Comparison of ENCODE assay signal across 19 cellular contexts in genomic region chr21:45528981-45529784, GRCh38. TPM values are rescaled to one million over a fixed set of nuclear protein-coding genes. Genes with fewer than 3 reads are reported as not detected.
DNase-seq lines count a peak whose midpoint lies in the region; ATAC-seq, FAIRE-seq and TF ChIP-seq lines count a peak whose summit lies in the region.
"Had no signal": no experiment of that assay in that cellular context is flagged by ENCODE, and none has a peak within 500 bp of the region (broad histone marks: within the 10 kb centered on the region; RNA-seq: fewer than 3 reads in every experiment).

No MANE protein-coding gene starts in this region.

- 0 out of 2 replicates have a peak, but pooled peaks have one; percentile 20 for TF ChIP-seq RAD21 in HepG2 (CRISPR knock-in tag; IDR thresholded peaks at IDR 0.05)

- H3K4me1 Mint-ChIP-seq in HFFc6 (ENCODE audit: low read depth) = no peaks in the 10 kb centered on the region
- no peaks in the 10 kb centered on the region for H3K4me1 Mint-ChIP-seq in chondrocyte (ENCODE audit: low read depth)

- H3K36me3 ChIP-seq in HepG2 (replicated peaks in 1 of 2; ENCODE audit: control insufficient read depth in 1 of 2, insufficient read depth in 2 of 2, low read length in 2 of 2) (peaks cover 10 to 19% of the 10 kb centered on the region in 2 experiments), spleen (peaks cover 0 to 83% (median 32%) of the 10 kb centered on the region in 6 donors)

- in situ Hi-C loops in HepG2 (cut with HindIII; ENCODE audit: extremely low pct_ligation_motif_present, low pct_unique_long_range_greater_than_20kb) = no loop called here

- 0 out of 2 replicates have a peak, but pooled peaks have one; percentile 17 for TF ChIP-seq CTCF in HFFc6 (IDR thresholded peaks at IDR 0.05)
- TF ChIP-seq CTCF in chondrocyte (IDR thresholded peaks at IDR 0.05) = no peak
- peak; percentile 58 for TF ChIP-seq CTCF in HepG2 (CRISPR knock-in tag; IDR thresholded peaks at IDR 0.05)
- TF ChIP-seq CTCF in spleen (IDR thresholded peaks at IDR 0.05 in 8 of 11, conservative IDR thresholded peaks at IDR 0.05 in 3 of 11) = no peak

- H3K9me3 Mint-ChIP-seq in HFFc6 (no peaks in the 10 kb centered on the region), chondrocyte (ENCODE audit: low read depth) (no peaks in the 10 kb centered on the region)
- H3K9me3 Mint-ChIP-seq: activated naive CD4-positive, alpha-beta T cell treated with anti-CD3 and anti-CD28 coated beads for 36 hours; natural killer cell; stimulated activated naive CD8-positive, alpha-beta T cell treated with anti-CD3 and anti-CD28 coated beads, Interleukin-15, Interleukin-2, amounts not matched to agents 100 ng/mL and 50 ng/mL, for 24 hours had no signal

- intact Hi-C loops in HepG2 (cut with micrococcal nuclease; ENCODE audit: unreplicated experiment) (loop anchor here (2.0 kb wide), 1 partner anchor 20 kb away; no protein-coding TSS in a partner anchor), spleen (cut with DNase I; ENCODE audit: low total_unique reads) (no loop called here)

- POLR2A ChIA-PET in HepG2 (lab: Yijun Ruan, JAX) = interaction anchor here (1.0 to 1.1 kb wide), 3 partner anchors 12 to 59 kb away, joined by 3 to 11 read pairs (median 4); no protein-coding TSS in a partner anchor

- peak overlapping the region; percentile 29; the same call in 1 of the 2 replicates for H3K9ac ChIP-seq in HepG2 (ENCODE audit: insufficient read depth, low read depth, low read length)

- H3K27me3 Mint-ChIP-seq in HFFc6 (ENCODE audit: insufficient read depth) (no peaks in the 10 kb centered on the region), chondrocyte (ENCODE audit: low read depth) (no peaks in the 10 kb centered on the region)
- H3K27me3 Mint-ChIP-seq: stimulated activated naive CD8-positive, alpha-beta T cell treated with anti-CD3 and anti-CD28 coated beads, Interleukin-15, Interleukin-2, amounts not matched to agents 100 ng/mL and 50 ng/mL, for 24 hours had no signal

- 61% methylated on average over 20 of the region's 20 CpGs for WGBS in HepG2 (ENCODE audit: low lambda C conversion rate)
- 80 to 88% (median 85%) methylated on average over 16 to 20 of the region's 20 CpGs for WGBS in spleen, 5 donors

- H3K27ac ChIP-seq in HepG2 (ENCODE audit: extremely low read length, insufficient read depth, low read length) (peak overlapping the region; percentile 73), spleen (peak overlapping the region in 1 of 8 donors; percentile 13)
- H3K27ac ChIP-seq: SJCRH30 had no signal

- TF ChIP-seq POLR2A in HepG2 (IDR thresholded peaks at IDR 0.05; ENCODE audit: insufficient read depth in 1 of 2, low read depth in 2 of 2, low read length in 2 of 2) (no peak), spleen (IDR thresholded peaks at IDR 0.05) (no peak)

- CTCF ChIA-PET in HepG2 (lab: Yijun Ruan, JAX; ENCODE audit: low intra/inter-chr PET ratio, low total read pairs) = no interaction called here

- peak; percentile 39 for ATAC-seq in HepG2
- no peak for ATAC-seq in HG03565 (IDR thresholded peaks at IDR 0.05; ENCODE audit: unreplicated experiment)
- ATAC-seq: activated CD4-positive, CD25-positive, alpha-beta regulatory T cell treated with anti-CD3 and anti-CD28 coated beads, Interleukin-2, amount 50 U/mL, for 24 hours had no signal

- no peak overlapping the region; a peak in 1 of 6 replicates for H3K4me3 ChIP-seq in HepG2 (replicated peaks in 1 of 3; ENCODE audit: insufficient read depth in 1 of 3, low read depth in 2 of 3, low read length in 3 of 3)
- no peak overlapping the region for H3K4me3 ChIP-seq in spleen
- H3K4me3 ChIP-seq: SJCRH30 had no signal

- H2AFZ ChIP-seq in HepG2 (ENCODE audit: low read length) = no peak overlapping the region

- H3K27me3 ChIP-seq in HepG2 (ENCODE audit: control insufficient read depth in 1 of 2, insufficient read depth in 2 of 2, low read length in 2 of 2) = no peaks in the 10 kb centered on the region
- no peaks in the 10 kb centered on the region for H3K27me3 ChIP-seq in spleen (replicated peaks in 1 of 7)
- H3K27me3 ChIP-seq: SJCRH30 had no signal

- H3K79me2 ChIP-seq in HepG2 (ENCODE audit: insufficient read depth, low read length) = no peaks in the 10 kb centered on the region

- no TSS peak for BruUV-seq in HepG2 (replicated peaks; lab: Mats Ljungman, UMichigan)

- H3K9me3 ChIP-seq in HepG2 (ENCODE audit: low read length) (no peaks in the 10 kb centered on the region), spleen (no peaks in the 10 kb centered on the region)
- H3K9me3 ChIP-seq: SJCRH30 had no signal

- peak overlapping the region; percentile 8; the same call in 1 of the 2 replicates for H3K4me2 ChIP-seq in HepG2 (ENCODE audit: low read depth, low read length)

- H3K36me3 Mint-ChIP-seq in HFFc6 (ENCODE audit: low read depth) = no peaks in the 10 kb centered on the region; the same call in 1 of the 2 replicates
- no peaks in the 10 kb centered on the region for H3K36me3 Mint-ChIP-seq in chondrocyte (ENCODE audit: low read depth)
- H3K36me3 Mint-ChIP-seq: natural killer cell had no signal

- peaks cover 54% of the 10 kb centered on the region for H3K4me1 ChIP-seq in HepG2 (ENCODE audit: insufficient read depth, low read length)
- peaks cover 8 to 42% (median 37%) of the 10 kb centered on the region in 6 donors for H3K4me1 ChIP-seq in spleen
- H3K4me1 ChIP-seq: SJCRH30 had no signal

- TF ChIP-seq EP300 in HepG2 (IDR thresholded peaks at IDR 0.05; ENCODE audit: low read depth in 2 of 2, low read length in 2 of 2) (peak in 1 of 2 experiments; percentile 50; a peak in 1 of 4 replicates), HepG2 (CRISPR knock-in tag; IDR thresholded peaks at IDR 0.05; ENCODE audit: borderline replicate concordance) (no peak)

- H4K20me1 ChIP-seq in HepG2 (ENCODE audit: insufficient read depth, low read length) = no peaks in the 10 kb centered on the region

- DNase-seq in HFFc6 (no peak), chondrocyte (ENCODE audit: low spot score) (peak; percentile 68), HepG2 (ENCODE audit: low spot score) (peak; percentile 53), spleen (peak; percentile 75), DMS79 (lab: John Stamatoyannopoulos, UW) (no peak), T1000 (lab: John Stamatoyannopoulos, UW) (no peak), HK-2 (ENCODE audit: unreplicated experiment) (no peak)
- DNase-seq: activated naive CD4-positive, alpha-beta T cell treated with anti-CD3 and anti-CD28 coated beads for 36 hours; cortex of kidney; EL; MV-4-11; natural killer cell; NCI-H2029 treated with DMSO at 0.1 percent for 48 hours; NCI-H524; SJCRH30 had no signal

- H3K4me3 Mint-ChIP-seq in HFFc6 (no peak overlapping the region), chondrocyte (ENCODE audit: unreplicated experiment) (no peak overlapping the region)
- H3K4me3 Mint-ChIP-seq: activated naive CD4-positive, alpha-beta T cell treated with anti-CD3 and anti-CD28 coated beads for 36 hours; natural killer cell; stimulated activated naive CD8-positive, alpha-beta T cell treated with anti-CD3 and anti-CD28 coated beads, Interleukin-15, Interleukin-2, amounts not matched to agents 100 ng/mL and 50 ng/mL, for 24 hours had no signal

- H3K27ac Mint-ChIP-seq in HFFc6 = no peak overlapping the region
- no peak overlapping the region for H3K27ac Mint-ChIP-seq in chondrocyte (ENCODE audit: unreplicated experiment)
- H3K27ac Mint-ChIP-seq: activated naive CD4-positive, alpha-beta T cell treated with anti-CD3 and anti-CD28 coated beads for 36 hours; natural killer cell; stimulated activated naive CD8-positive, alpha-beta T cell treated with anti-CD3 and anti-CD28 coated beads, Interleukin-15, Interleukin-2, amounts not matched to agents 100 ng/mL and 50 ng/mL, for 24 hours had no signal

- peak; percentile 66 for FAIRE-seq in HepG2 (lab: Jason Lieb, UNC)
- FAIRE-seq: endothelial cell of umbilical vein had no signal

TF ChIP-seq in HepG2, 621 proteins besides CTCF, POLR2A, EP300 and RAD21 (continues in another document):
- TF ChIP-seq ZBTB20 (CRISPR knock-in tag; IDR thresholded peaks at IDR 0.05; ENCODE audit: borderline replicate concordance, low read depth) = peak; percentile 51; the same call in 1 of the 2 replicates
- no peak for TF ChIP-seq SNRNP70 (IDR thresholded peaks at IDR 0.05; ENCODE audit: low read depth, low read length)
- TF ChIP-seq ZSCAN31 (CRISPR knock-in tag; IDR thresholded peaks at IDR 0.05; ENCODE audit: low read depth) = 0 out of 2 replicates have a peak, but pooled peaks have one; percentile 32
- no peak for TF ChIP-seq GABPA (IDR thresholded peaks at IDR 0.05; ENCODE audit: low read depth, low read length)
- TF ChIP-seq GABPA (CRISPR knock-in tag; IDR thresholded peaks at IDR 0.05; ENCODE audit: low read depth) = peak; percentile 61
- TF ChIP-seq SP4 (CRISPR knock-in tag; IDR thresholded peaks at IDR 0.05) = peak; percentile 21; the same call in 1 of the 2 replicates
- no peak for TF ChIP-seq PHB2 (IDR thresholded peaks at IDR 0.05; ENCODE audit: partially characterized antibody)

RNA-seq across cellular contexts. Expression of gene SLC19A1, which starts 13.1 kb away (rescaled TPM):
- total RNA-seq in HFFc6 (2021; fragmentation: NEBNext Ultra II Directional; extraction: Animal tissue kit (Norgen Biotek cat#: 25700)) = 10 to 100 TPM; 12.3 to 15.9 (median 14.6) TPM
- total RNA-seq in chondrocyte = 6.5 to 12.7 TPM (median 7.8 TPM) in 3 replicates
- total RNA-seq in HepG2 (2016; rRNA removed; fragmentation: Illumina TruSeq; extraction: Trizol) = 12.6 and 21.8 TPM in 2 replicates
- total RNA-seq in HepG2 (2016; cell fraction: cytosol; rRNA removed; fragmentation: Illumina TruSeq; extraction: Trizol; ENCODE audit: low read depth) = 4.8 and 5.6 TPM in 2 replicates
- total RNA-seq in HepG2 (2016; cell fraction: insoluble cytoplasmic fraction; rRNA removed; fragmentation: Illumina TruSeq; extraction: Trizol) = 11.0 and 23.6 TPM in 2 replicates
- 10.8 TPM in 2 replicates for total RNA-seq in HepG2 (2016; cell fraction: membrane; rRNA removed; fragmentation: Illumina TruSeq; extraction: Trizol)
- total RNA-seq in HepG2 (2016; cell fraction: nucleus; rRNA removed; fragmentation: Illumina TruSeq; extraction: Trizol) = 21.2 and 27.4 TPM in 2 replicates
- polyA plus RNA-seq in HepG2 (2011; rRNA removed) = 23.0 and 31.0 TPM in 2 replicates
- polyA plus RNA-seq in HepG2 (2011; cell fraction: cytosol; rRNA removed) = 14.5 and 24.7 TPM in 2 replicates
- polyA plus RNA-seq in HepG2 (2011; cell fraction: nucleus; rRNA removed) = 49.0 and 62.1 TPM in 2 replicates
- polyA plus RNA-seq in HepG2 (2012) = 18.0 and 36.8 TPM in 2 replicates
- 3.7 and 4.0 TPM in 2 replicates for polyA plus RNA-seq in HepG2 (2016; cell fraction: cytosol; fragmentation: Illumina TruSeq; extraction: Trizol; ENCODE audit: low read depth)
- polyA plus RNA-seq in HepG2 (2016; cell fraction: insoluble cytoplasmic fraction; fragmentation: Illumina TruSeq; extraction: Trizol; ENCODE audit: low read depth) = 11.1 and 13.0 TPM in 2 replicates
- 6.4 and 7.2 TPM in 2 replicates for polyA plus RNA-seq in HepG2 (2016; cell fraction: membrane; fragmentation: Illumina TruSeq; extraction: Trizol; ENCODE audit: low read depth)
- polyA plus RNA-seq in HepG2 (2016; cell fraction: nucleus; fragmentation: Illumina TruSeq; extraction: Trizol; ENCODE audit: insufficient read depth, low read depth) = 44.5 and 46.0 TPM in 2 replicates
- 42.0 and 128 TPM in 2 replicates for polyA minus RNA-seq in HepG2 (2011; rRNA and poly(A)+ RNA removed; ENCODE audit: low replicate concordance)
- polyA minus RNA-seq in HepG2 (2011; cell fraction: cytosol; rRNA and poly(A)+ RNA removed) = 32.2 and 34.4 TPM in 2 replicates
- 12.2 and 14.7 TPM in 2 replicates for polyA minus RNA-seq in HepG2 (2011; cell fraction: nucleus; rRNA and poly(A)+ RNA removed)
- total RNA-seq in spleen = 10 to 100 TPM; 21.6 to 52.8 (median 35.0) TPM
- polyA plus RNA-seq in spleen = 10 to 100 TPM in 2 of 3 donors, 1 to 10 TPM in 1; 7.5 to 17.6 (median 13.3) TPM

Comparison
In these comparisons a context has a peak if more than half of its experiments do, and no peak if none do; other contexts are left out.
1. DNase-seq: peak in chondrocyte (single experiment), HepG2 (single experiment) and spleen (single experiment); none in HFFc6 (single experiment), DMS79 (single experiment), T1000 (single experiment) and HK-2 (single experiment).
2. CTCF ChIP-seq: peak in HFFc6 (single experiment) and HepG2 (single experiment); none in chondrocyte (single experiment) and spleen (0 of 11).